8 cellular contexts compared by ENCODE assay signal in the genomic region with DNA sequence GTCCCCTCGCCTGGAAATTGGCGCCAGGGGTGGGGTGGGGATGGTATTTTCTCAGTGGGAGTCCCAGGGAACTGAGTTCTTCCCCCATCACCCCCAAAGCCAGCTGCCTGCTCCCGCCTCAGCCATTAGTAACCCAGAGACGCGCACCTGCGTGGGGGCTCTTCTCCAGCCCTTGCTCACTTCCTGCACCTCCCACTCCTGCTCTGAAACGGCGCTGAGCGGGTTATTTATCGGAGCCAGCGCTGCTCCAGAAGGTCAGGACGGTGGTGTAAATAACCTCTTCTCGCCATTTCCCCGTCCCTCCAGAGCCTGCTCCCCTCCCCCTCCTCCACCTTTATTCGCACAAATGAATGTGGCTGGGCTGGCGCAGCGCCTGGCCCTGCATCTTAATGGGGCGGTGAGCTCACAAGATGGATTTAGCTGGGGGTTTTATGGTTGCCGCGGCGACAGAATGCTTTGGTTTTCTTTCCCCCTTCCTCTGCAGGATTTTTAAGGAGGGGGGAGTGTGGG. TPM values are rescaled to one million over a fixed set of nuclear protein-coding genes. Genes with fewer than 3 reads are reported as not detected.
DNase-seq lines count a peak whose midpoint lies in the region; ATAC-seq and TF ChIP-seq lines count a peak whose summit lies in the region.

No MANE protein-coding gene starts in this region.

- H3K4me1 Mint-ChIP-seq in endothelial cell (ENCODE audit: unreplicated experiment) (peaks cover 39% of the 10 kb centered on the region), nephron progenitor cell (peaks cover 12% of the 10 kb centered on the region), type B pancreatic cell (ENCODE audit: unreplicated experiment) (peaks cover 73% of the 10 kb centered on the region)

- no peak for TF ChIP-seq RAD21 in SK-N-SH (IDR thresholded peaks at IDR 0.05; ENCODE audit: low read length)

- no peaks in the 10 kb centered on the region for H3K79me2 ChIP-seq in SK-N-SH (ENCODE audit: insufficient read depth)

- H3K9me3 Mint-ChIP-seq in endothelial cell (ENCODE audit: unreplicated experiment) (no peaks in the 10 kb centered on the region), nephron progenitor cell (no peaks in the 10 kb centered on the region), type B pancreatic cell (no peaks in the 10 kb centered on the region)

- no peak overlapping the region for H3K4me3 Mint-ChIP-seq in endothelial cell (ENCODE audit: unreplicated experiment)
- peak overlapping the region; percentile 80 for H3K4me3 Mint-ChIP-seq in nephron progenitor cell
- peak overlapping the region; percentile 84 for H3K4me3 Mint-ChIP-seq in type B pancreatic cell

- peak overlapping the region; percentile 61 for H3K27ac Mint-ChIP-seq in endothelial cell (ENCODE audit: unreplicated experiment)
- peak overlapping the region; percentile 99 for H3K27ac Mint-ChIP-seq in nephron progenitor cell
- H3K27ac Mint-ChIP-seq in type B pancreatic cell = peak overlapping the region; percentile 84

- no peaks in the 10 kb centered on the region for H3F3A ChIP-seq in SK-N-SH (replicated peaks; ENCODE audit: insufficient read depth)

- H3K36me3 Mint-ChIP-seq in endothelial cell (ENCODE audit: low read depth, unreplicated experiment) = peaks cover 17% of the 10 kb centered on the region
- peaks cover 29% of the 10 kb centered on the region for H3K36me3 Mint-ChIP-seq in nephron progenitor cell (ENCODE audit: low read depth)
- peaks cover 27% of the 10 kb centered on the region for H3K36me3 Mint-ChIP-seq in type B pancreatic cell

- H3K27ac ChIP-seq in SK-N-SH (ENCODE audit: low read depth in 2 of 2, low read length in 1 of 2) = peak overlapping the region; percentile 63 to 99

- H3K4me1 ChIP-seq in HAP-1 (peaks cover 24% of the 10 kb centered on the region), SK-N-SH (ENCODE audit: control insufficient read depth in 1 of 2, insufficient read depth in 2 of 2, low read depth in 1 of 2, low read length in 1 of 2) (peaks cover 25 to 41% of the 10 kb centered on the region in 2 experiments)

- 36% methylated on average over 20 of the region's 21 CpGs for WGBS in SK-N-SH (ENCODE audit: low lambda C conversion rate)

- H2AFZ ChIP-seq in SK-N-SH (ENCODE audit: low read depth) = no peak overlapping the region

- H3K27me3 Mint-ChIP-seq in endothelial cell (ENCODE audit: unreplicated experiment) = peaks cover 12% of the 10 kb centered on the region
- H3K27me3 Mint-ChIP-seq in nephron progenitor cell (ENCODE audit: low read depth, poor library complexity) = peaks cover 3% of the 10 kb centered on the region
- no peaks in the 10 kb centered on the region for H3K27me3 Mint-ChIP-seq in type B pancreatic cell

- no peak for ATAC-seq in HG02678 (IDR thresholded peaks at IDR 0.05; ENCODE audit: unreplicated experiment)
- ATAC-seq in HG02798 (IDR thresholded peaks at IDR 0.05; ENCODE audit: poor library complexity, unreplicated experiment) = no peak

- peak in 1 of 2 experiments; percentile 14; a peak in 1 of 4 replicates for TF ChIP-seq EP300 in SK-N-SH (IDR thresholded peaks at IDR 0.05; ENCODE audit: borderline replicate concordance in 1 of 2, low read depth in 1 of 2, low read length in 1 of 2)

- no peaks in the 10 kb centered on the region for H3K9me2 ChIP-seq in SK-N-SH

- H3K36me3 ChIP-seq in HAP-1 (replicated peaks) = peaks cover 47% of the 10 kb centered on the region
- H3K36me3 ChIP-seq in SK-N-SH (replicated peaks in 1 of 2; ENCODE audit: control insufficient read depth in 1 of 2, insufficient read depth in 2 of 2, low read length in 1 of 2) = peaks cover 15 to 42% of the 10 kb centered on the region in 2 experiments

- H3K9ac ChIP-seq in SK-N-SH = peak overlapping the region; percentile 1; the same call in 1 of the 2 replicates

- POLR2A ChIA-PET in SK-N-SH (lab: Yijun Ruan, JAX) = interaction anchor here (0.7 to 3.1 kb wide), 7 partner anchors 10 to 72 kb away, joined by 3 to 18 read pairs (median 3); partner anchors contain the start of genes CBX5, COPZ1 and HNRNPA1

- CTCF ChIA-PET in SK-N-SH (lab: Yijun Ruan, JAX) = interaction anchor here (0.9 to 5.3 kb wide), 11 partner anchors 10 to 394 kb away, joined by 3 to 63 read pairs (median 4); partner anchors contain the start of gene COPZ1

- H3K9me3 ChIP-seq in HAP-1 (no peaks in the 10 kb centered on the region), SK-N-SH (no peaks in the 10 kb centered on the region)

- in situ Hi-C loops in HAP-1 (cut with MboI; ENCODE audit: low sequenced_read_pairs) = loop anchor here (25.0 kb wide), 1 partner anchor 365 kb away; the partner anchor contains the start of gene HOXC10

- peak overlapping the region; percentile 21; the same call in 1 of the 2 replicates for H3K4me2 ChIP-seq in SK-N-SH

- H3K27me3 ChIP-seq in HAP-1 (ENCODE audit: low read depth) (no peaks in the 10 kb centered on the region), SK-N-SH (ENCODE audit: insufficient read depth) (no peaks in the 10 kb centered on the region)

- DNase-seq in HAP-1 (ENCODE audit: low spot score in 2 of 2) = peak; percentile 56 to 88
- DNase-seq in SK-N-SH = peak; percentile 65
- DNase-seq in endothelial cell (ENCODE audit: low spot score) = no peak
- DNase-seq in nephron progenitor cell = peak; percentile 80
- DNase-seq in type B pancreatic cell (ENCODE audit: extremely low spot score, unreplicated experiment) = no peak
- DNase-seq in inferior parietal cortex (ENCODE audit: extremely low spot score) = no peak

- TF ChIP-seq CTCF in SK-N-SH (IDR thresholded peaks at IDR 0.05) (no peak), endothelial cell (IDR thresholded peaks at IDR 0.05; ENCODE audit: unreplicated experiment) (no peak), nephron progenitor cell (IDR thresholded peaks at IDR 0.05) (no peak), type B pancreatic cell (conservative IDR thresholded peaks at IDR 0.05) (no peak)

- H3K4me3 ChIP-seq in HAP-1 = no peak overlapping the region
- H3K4me3 ChIP-seq in SK-N-SH (ENCODE audit: low read depth in 2 of 2, low read length in 1 of 2) = peak overlapping the region in 1 of 2 experiments; percentile 25; a peak in 2 of 4 replicates

- H4K20me1 ChIP-seq in SK-N-SH (ENCODE audit: insufficient read depth) = no peaks in the 10 kb centered on the region

TF ChIP-seq in SK-N-SH, 30 proteins besides CTCF, POLR2A, EP300 and RAD21:
- no peak for TF ChIP-seq RFX5 (IDR thresholded peaks at IDR 0.05; ENCODE audit: low read length)
- TF ChIP-seq CHD2 (IDR thresholded peaks at IDR 0.05; ENCODE audit: low read length, partially characterized antibody) = peak; percentile 81
- TF ChIP-seq, protein P1, sequence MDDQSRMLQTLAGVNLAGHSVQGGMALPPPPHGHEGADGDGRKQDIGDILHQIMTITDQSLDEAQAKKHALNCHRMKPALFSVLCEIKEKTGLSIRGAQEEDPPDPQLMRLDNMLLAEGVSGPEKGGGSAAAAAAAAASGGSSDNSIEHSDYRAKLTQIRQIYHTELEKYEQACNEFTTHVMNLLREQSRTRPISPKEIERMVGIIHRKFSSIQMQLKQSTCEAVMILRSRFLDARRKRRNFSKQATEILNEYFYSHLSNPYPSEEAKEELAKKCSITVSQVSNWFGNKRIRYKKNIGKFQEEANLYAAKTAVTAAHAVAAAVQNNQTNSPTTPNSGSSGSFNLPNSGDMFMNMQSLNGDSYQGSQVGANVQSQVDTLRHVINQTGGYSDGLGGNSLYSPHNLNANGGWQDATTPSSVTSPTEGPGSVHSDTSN (IDR thresholded peaks at IDR 0.05) = peak; percentile 39; the same call in 1 of the 2 replicates
- peak; percentile 62 for TF ChIP-seq NFIC (IDR thresholded peaks at IDR 0.05; ENCODE audit: borderline replicate concordance)
- 0 out of 2 replicates have a peak, but pooled peaks have one; percentile 19 for TF ChIP-seq POLR2AphosphoS5 (IDR thresholded peaks at IDR 0.05; ENCODE audit: low read depth, low read length)
- TF ChIP-seq TCF12 (IDR thresholded peaks at IDR 0.05) = peak; percentile 43; the same call in 1 of the 2 replicates

RNA-seq across cellular contexts. Expression of gene GPR84, which starts 12.2 kb away (rescaled TPM):
- 0.03 TPM in 1 of 2 replicates, not detected in the other for polyA plus RNA-seq in SK-N-SH (2012; rRNA removed)
- polyA plus RNA-seq in SK-N-SH (2012; cell fraction: cytosol; rRNA removed) = not detected in 2 replicates
- 0.18 and 0.23 TPM in 2 replicates for polyA plus RNA-seq in SK-N-SH (2012; cell fraction: nucleus; rRNA removed)
- total RNA-seq in endothelial cell (ENCODE audit: unreplicated experiment) (0.41 TPM), type B pancreatic cell (ENCODE audit: low replicate concordance) (not detected in 2 replicates)

RNA-seq across cellular contexts. Expression of gene COPZ1, which starts 27.1 kb away (rescaled TPM):
- polyA plus RNA-seq in SK-N-SH (2012; rRNA removed) = 111 and 156 TPM in 2 replicates
- polyA plus RNA-seq in SK-N-SH (2012; cell fraction: cytosol; rRNA removed) = 143 and 154 TPM in 2 replicates
- polyA plus RNA-seq in SK-N-SH (2012; cell fraction: nucleus; rRNA removed) = 31.4 and 71.4 TPM in 2 replicates
- total RNA-seq in endothelial cell (ENCODE audit: unreplicated experiment) = 130 TPM
- 196 and 229 TPM in 2 replicates for total RNA-seq in type B pancreatic cell (ENCODE audit: low replicate concordance)

RNA-seq across cellular contexts. Expression of gene ZNF385A, which starts 32.5 kb away (rescaled TPM):
- 1.5 and 2.6 TPM in 2 replicates for polyA plus RNA-seq in SK-N-SH (2012; rRNA removed)
- polyA plus RNA-seq in SK-N-SH (2012; cell fraction: cytosol; rRNA removed) = 1.4 and 3.0 TPM in 2 replicates
- 2.3 and 3.7 TPM in 2 replicates for polyA plus RNA-seq in SK-N-SH (2012; cell fraction: nucleus; rRNA removed)
- 15.6 TPM for total RNA-seq in endothelial cell (ENCODE audit: unreplicated experiment)
- 29.5 and 47.3 TPM in 2 replicates for total RNA-seq in type B pancreatic cell (ENCODE audit: low replicate concordance)

RNA-seq across cellular contexts. Expression of gene NFE2, which starts 51.3 kb away (rescaled TPM):
- 0.16 and 0.25 TPM in 2 replicates for polyA plus RNA-seq in SK-N-SH (2012; rRNA removed)
- polyA plus RNA-seq in SK-N-SH (2012; cell fraction: cytosol; rRNA removed) = 0.10 and 0.13 TPM in 2 replicates
- 0.17 and 0.25 TPM in 2 replicates for polyA plus RNA-seq in SK-N-SH (2012; cell fraction: nucleus; rRNA removed)
- total RNA-seq in endothelial cell (ENCODE audit: unreplicated experiment) (0.49 TPM), type B pancreatic cell (ENCODE audit: low replicate concordance) (0.24 and 0.65 TPM in 2 replicates)

Comparison
In these comparisons a context has a peak if more than half of its experiments do, and no peak if none do; other contexts are left out.
1. DNase-seq: peak in HAP-1 (2 of 2), SK-N-SH (single experiment) and nephron progenitor cell (single experiment); none in endothelial cell (single experiment), type B pancreatic cell (single experiment) and inferior parietal cortex (single experiment).
2. Peak in every context shown above with its lines, with median percentiles within 50 percentile points of each other: H3K27ac Mint-ChIP-seq.